23 cellular contexts compared by ENCODE assay signal in genomic region chr18:3205239-3205638, GRCh38. TPM values are rescaled to one million over a fixed set of nuclear protein-coding genes. Genes with fewer than 3 reads are reported as not detected.
"Had no signal": no experiment of that assay in that cellular context is flagged by ENCODE, and none has a peak within 500 bp of the region (broad histone marks: within the 10 kb centered on the region; RNA-seq: fewer than 3 reads in every experiment).

No MANE protein-coding gene starts in this region.

- H3K27me3 ChIP-seq: dorsolateral prefrontal cortex, esophagus muscularis mucosa, heart right ventricle, left lung had no signal

- H3K4me1 ChIP-seq: foreskin keratinocyte, left lung, lower lobe of right lung had no signal

- H3K36me3 ChIP-seq: left lung, lower lobe of right lung had no signal

- DNase-seq: dermis blood vessel endothelial cell; dorsolateral prefrontal cortex; effector CD4-positive, alpha-beta T cell; effector memory CD4-positive, alpha-beta T cell; foreskin keratinocyte; glutamatergic neuron; head of caudate nucleus; heart right ventricle; hippocampal formation; left cardiac atrium; left lung; left ventricle myocardium superior; lower lobe of right lung; mesenchymal stem cell; mucosa of descending colon; naive B cell had no signal

- FAIRE-seq: colon, frontal cortex, islet of Langerhans, keratinocyte had no signal

- ATAC-seq: foreskin keratinocyte, heart right ventricle, left cardiac atrium, left lung, left ventricle myocardium superior, lower lobe of right lung, mucosa of descending colon had no signal

- H3K4me3 ChIP-seq: coronary artery, dorsolateral prefrontal cortex, esophagus muscularis mucosa, heart right ventricle, left lung, lower lobe of right lung, mucosa of descending colon had no signal

- H3K27ac ChIP-seq: coronary artery, dorsolateral prefrontal cortex, esophagus muscularis mucosa, foreskin keratinocyte, left lung, lower lobe of right lung had no signal

RNA-seq across cellular contexts. Expression of gene MYOM1, which starts 14.5 kb away (rescaled TPM):
- total RNA-seq: endothelial cell of umbilical vein had no signal
